In genomic region chr18:65943268-65943667, GRCh38 we compare ENCODE assay signal across 1 cellular context.
TF ChIP-seq lines count a peak whose summit lies in the region.

No MANE protein-coding gene starts in this region.

TF ChIP-seq in WTC11, 78 proteins besides CTCF, POLR2A, EP300 and RAD21 (continued from another document):
- TF ChIP-seq ATF2 (CRISPR knock-in tag; IDR thresholded peaks at IDR 0.05; ENCODE audit: borderline replicate concordance, low read depth), result no peak
- TF ChIP-seq USF2 (CRISPR knock-in tag; IDR thresholded peaks at IDR 0.05), result no peak
- no peak for TF ChIP-seq ZNF138 (CRISPR knock-in tag; conservative IDR thresholded peaks at IDR 0.05)
- TF ChIP-seq KAT7 (CRISPR knock-in tag; IDR thresholded peaks at IDR 0.05; ENCODE audit: borderline replicate concordance), result no peak
- no peak for TF ChIP-seq SOX15 (CRISPR knock-in tag; IDR thresholded peaks at IDR 0.05)
- no peak for TF ChIP-seq ZNF281 (CRISPR knock-in tag; IDR thresholded peaks at IDR 0.05)
- TF ChIP-seq ESRRA (CRISPR knock-in tag; IDR thresholded peaks at IDR 0.05; ENCODE audit: borderline replicate concordance), result no peak
- TF ChIP-seq ZNF416 (CRISPR knock-in tag; IDR thresholded peaks at IDR 0.05), result no peak
